1 cellular context compared by ENCODE assay signal in genomic region chr2:106167067-106167466, GRCh38.
TF ChIP-seq lines count a peak whose summit lies in the region.

No MANE protein-coding gene starts in this region.

TF ChIP-seq in A549, 52 proteins besides CTCF, POLR2A, EP300 and RAD21 (continued from another document):
- TF ChIP-seq, protein P1, sequence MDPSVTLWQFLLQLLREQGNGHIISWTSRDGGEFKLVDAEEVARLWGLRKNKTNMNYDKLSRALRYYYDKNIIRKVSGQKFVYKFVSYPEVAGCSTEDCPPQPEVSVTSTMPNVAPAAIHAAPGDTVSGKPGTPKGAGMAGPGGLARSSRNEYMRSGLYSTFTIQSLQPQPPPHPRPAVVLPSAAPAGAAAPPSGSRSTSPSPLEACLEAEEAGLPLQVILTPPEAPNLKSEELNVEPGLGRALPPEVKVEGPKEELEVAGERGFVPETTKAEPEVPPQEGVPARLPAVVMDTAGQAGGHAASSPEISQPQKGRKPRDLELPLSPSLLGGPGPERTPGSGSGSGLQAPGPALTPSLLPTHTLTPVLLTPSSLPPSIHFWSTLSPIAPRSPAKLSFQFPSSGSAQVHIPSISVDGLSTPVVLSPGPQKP (IDR thresholded peaks at IDR 0.05; ENCODE audit: low read depth, low read length), result no peak
- TF ChIP-seq HDAC2 (IDR thresholded peaks at IDR 0.05), result no peak
- TF ChIP-seq SMC3 (IDR thresholded peaks at IDR 0.05), result no peak
- TF ChIP-seq CHD2 (IDR thresholded peaks at IDR 0.05; ENCODE audit: low read length, partially characterized antibody), result no peak
- no peak for TF ChIP-seq HEYL (CRISPR knock-in tag; IDR thresholded peaks at IDR 0.05)
- TF ChIP-seq MAFK (IDR thresholded peaks at IDR 0.05; ENCODE audit: partially characterized antibody), result no peak
- no peak for TF ChIP-seq MAZ (IDR thresholded peaks at IDR 0.05; ENCODE audit: borderline replicate concordance, low read depth, low read length)
- TF ChIP-seq MYC (IDR thresholded peaks at IDR 0.05; ENCODE audit: borderline replicate concordance, low read length), result no peak
- no peak for TF ChIP-seq TFCP2L1 (CRISPR knock-in tag; IDR thresholded peaks at IDR 0.05)
- no peak for TF ChIP-seq PHF8 (IDR thresholded peaks at IDR 0.05; ENCODE audit: borderline replicate concordance, low read depth)
- TF ChIP-seq GATA3 (IDR thresholded peaks at IDR 0.05; ENCODE audit: borderline replicate concordance), result no peak
- TF ChIP-seq FOSL2 (IDR thresholded peaks at IDR 0.05), result no peak
- TF ChIP-seq FOSL2 (CRISPR knock-in tag; IDR thresholded peaks at IDR 0.05), result no peak
- TF ChIP-seq, protein P2, sequence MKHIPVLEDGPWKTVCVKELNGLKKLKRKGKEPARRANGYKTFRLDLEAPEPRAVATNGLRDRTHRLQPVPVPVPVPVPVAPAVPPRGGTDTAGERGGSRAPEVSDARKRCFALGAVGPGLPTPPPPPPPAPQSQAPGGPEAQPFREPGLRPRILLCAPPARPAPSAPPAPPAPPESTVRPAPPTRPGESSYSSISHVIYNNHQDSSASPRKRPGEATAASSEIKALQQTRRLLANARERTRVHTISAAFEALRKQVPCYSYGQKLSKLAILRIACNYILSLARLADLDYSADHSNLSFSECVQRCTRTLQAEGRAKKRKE (CRISPR knock-in tag; IDR thresholded peaks at IDR 0.05; ENCODE audit: low read depth), result no peak
- TF ChIP-seq CHD4 (IDR thresholded peaks at IDR 0.05; ENCODE audit: borderline replicate concordance), result no peak
- TF ChIP-seq PBX3 (IDR thresholded peaks at IDR 0.05), result no peak
